ENCODE assay signal across 15 cellular contexts in genomic region chr1:87058343-87058649, GRCh38.
DNase-seq lines count a peak whose midpoint lies in the region; ATAC-seq and TF ChIP-seq lines count a peak whose summit lies in the region.
"Had no signal": no experiment of that assay in that cellular context is flagged by ENCODE, and none has a peak within 500 bp of the region (broad histone marks: within the 10 kb centered on the region; RNA-seq: fewer than 3 reads in every experiment).

No MANE protein-coding gene starts in this region.

- H3K14ac ChIP-seq in mesenchymal stem cell (ENCODE audit: low read length in 2 of 2): no peak overlapping the region

- peaks cover 11% of the 10 kb centered on the region for H3K9me3 Mint-ChIP-seq in Caco-2 (ENCODE audit: unreplicated experiment)
- H3K9me3 Mint-ChIP-seq: activated T-helper 1 cell treated with anti-CD3 and anti-CD28 coated beads, Interleukin-12 subunit alpha, Interleukin-12 subunit beta, Interleukin-2, Interleukin-4 antibody, amounts not matched to agents 30 ng/mL and 10 ng/mL and 1 ng/mL, durations not matched to agents 14 hours and 24 hours and 36 hours had no signal

- 80% methylated on average over 1 of the region's 1 CpG for WGBS in mesenchymal stem cell

- H3K4me1 Mint-ChIP-seq in Caco-2 (ENCODE audit: low read depth, unreplicated experiment): peaks cover 15% of the 10 kb centered on the region

- H2BK120ac ChIP-seq in mesenchymal stem cell (ENCODE audit: low read depth, low read length): no peak overlapping the region

- H3K18ac ChIP-seq in mesenchymal stem cell (ENCODE audit: low read depth in 1 of 2, low read length in 2 of 2): no peak overlapping the region

- H3K27ac ChIP-seq in left ventricle myocardium inferior (replicated peaks) (peak overlapping the region; percentile 37), mesenchymal stem cell (ENCODE audit: low read length, poor library complexity, severe bottlenecking) (no peak overlapping the region), uterus (peak overlapping the region; percentile 65 to 69)

- peaks cover 7% of the 10 kb centered on the region for H3K36me3 Mint-ChIP-seq in Caco-2 (ENCODE audit: insufficient read depth, unreplicated experiment)

- no peak overlapping the region for H2AK5ac ChIP-seq in mesenchymal stem cell (ENCODE audit: low read length, severe bottlenecking)

- H2BK5ac ChIP-seq in mesenchymal stem cell (ENCODE audit: low read depth, low read length, poor library complexity, severe bottlenecking): no peak overlapping the region

- ATAC-seq in Right ventricle myocardium superior (ENCODE audit: poor library complexity): no peak
- no peak for ATAC-seq in HG02798 (IDR thresholded peaks at IDR 0.05; ENCODE audit: poor library complexity, unreplicated experiment)

- H3K79me1 ChIP-seq in mesenchymal stem cell (replicated peaks; ENCODE audit: low read length, poor library complexity, severe bottlenecking): peaks cover 9% of the 10 kb centered on the region

- H3K4me3 Mint-ChIP-seq in Caco-2 (ENCODE audit: unreplicated experiment): no peak overlapping the region
- H3K4me3 Mint-ChIP-seq: activated T-helper 1 cell treated with anti-CD3 and anti-CD28 coated beads, Interleukin-12 subunit alpha, Interleukin-12 subunit beta, Interleukin-2, Interleukin-4 antibody, amounts not matched to agents 30 ng/mL and 10 ng/mL and 1 ng/mL, durations not matched to agents 14 hours and 24 hours and 36 hours had no signal

- no peak overlapping the region for H4K8ac ChIP-seq in mesenchymal stem cell (ENCODE audit: low read length)

- CTCF ChIA-PET in Caco-2 (lab: Charles Lee): no interaction called here

- TF ChIP-seq POLR2A in uterus (IDR thresholded peaks at IDR 0.05): no peak

- intact Hi-C loops in left ventricle myocardium inferior (cut with micrococcal nuclease) (no loop called here), Right ventricle myocardium superior (cut with DNase I) (no loop called here), uterus (cut with DNase I; ENCODE audit: low total_unique reads) (no loop called here), Caco-2 (cut with micrococcal nuclease; ENCODE audit: unreplicated experiment) (no loop called here)

- peaks cover 26% of the 10 kb centered on the region for H3K4me1 ChIP-seq in left ventricle myocardium inferior
- H3K4me1 ChIP-seq in mesenchymal stem cell (ENCODE audit: control insufficient read depth, insufficient read depth, low read depth, low read length): no peaks in the 10 kb centered on the region
- peaks cover 0 to 5% of the 10 kb centered on the region in 2 donors for H3K4me1 ChIP-seq in uterus
- no peaks in the 10 kb centered on the region for H3K4me1 ChIP-seq in Caco-2

- H3K27me3 ChIP-seq in left ventricle myocardium inferior (ENCODE audit: low read depth) (no peaks in the 10 kb centered on the region), mesenchymal stem cell (ENCODE audit: control insufficient read depth in 1 of 2, insufficient read depth in 1 of 2, low read length in 2 of 2) (no peaks in the 10 kb centered on the region), uterus (no peaks in the 10 kb centered on the region), Caco-2 (replicated peaks; ENCODE audit: control insufficient read depth, insufficient read depth, low read length) (no peaks in the 10 kb centered on the region)

- DNase-seq in left ventricle myocardium inferior (no peak), Right ventricle myocardium superior (no peak), RPMI7951 (ENCODE audit: low read depth) (peak; percentile 10), mesenchymal stem cell (no peak), uterus (no peak), Caco-2 (no peak), cerebellar nuclear complex (lab: John Stamatoyannopoulos, UW) (no peak)
- DNase-seq: activated CD4-positive, alpha-beta T cell treated with anti-CD3 and anti-CD28 coated beads, Interleukin-2, amount 50 U/mL, for 1 hour; amygdala; NCI-H1694 treated with DMSO at 0.1 percent for 48 hours; NCI-H774; stimulated activated CD4-positive, alpha-beta T cell treated with anti-CD3 and anti-CD28 coated beads, Interleukin-2, amount 100 ng/mL, for 48 hours; T1000 had no signal

- BruUV-seq in Caco-2 (replicated peaks; lab: Mats Ljungman, UMichigan): no TSS peak

- H3K36me3 ChIP-seq in left ventricle myocardium inferior (no peaks in the 10 kb centered on the region), mesenchymal stem cell (ENCODE audit: control insufficient read depth in 1 of 2, insufficient read depth in 2 of 2, low read depth in 1 of 2, low read length in 2 of 2) (no peaks in the 10 kb centered on the region), uterus (no peaks in the 10 kb centered on the region), Caco-2 (ENCODE audit: control insufficient read depth, insufficient read depth, low read length) (no peaks in the 10 kb centered on the region)

- H3K4me3 ChIP-seq in left ventricle myocardium inferior (peak overlapping the region; percentile 47), mesenchymal stem cell (ENCODE audit: insufficient read depth in 1 of 2, low read depth in 1 of 2, low read length in 2 of 2) (peak overlapping the region in 1 of 2 experiments; percentile 72), uterus (peak overlapping the region in 1 of 2 donors; percentile 36), Caco-2 (ENCODE audit: low read depth, low read length) (no peak overlapping the region)

- H3K23ac ChIP-seq in mesenchymal stem cell (ENCODE audit: low read length in 2 of 2): no peak overlapping the region

- no peak overlapping the region for H2BK12ac ChIP-seq in mesenchymal stem cell (ENCODE audit: low read length in 2 of 2)

- no peak overlapping the region for H3K27ac Mint-ChIP-seq in Caco-2 (ENCODE audit: unreplicated experiment)
- H3K27ac Mint-ChIP-seq: activated T-helper 1 cell treated with anti-CD3 and anti-CD28 coated beads, Interleukin-12 subunit alpha, Interleukin-12 subunit beta, Interleukin-2, Interleukin-4 antibody, amounts not matched to agents 30 ng/mL and 10 ng/mL and 1 ng/mL, durations not matched to agents 14 hours and 24 hours and 36 hours had no signal

- POLR2A ChIA-PET in Caco-2 (lab: Charles Lee): no interaction called here

- no peak for TF ChIP-seq CTCF in left ventricle myocardium inferior (IDR thresholded peaks at IDR 0.05; ENCODE audit: borderline replicate concordance)
- no peak for TF ChIP-seq CTCF in uterus (IDR thresholded peaks at IDR 0.05)
- TF ChIP-seq CTCF in Caco-2 (IDR thresholded peaks at IDR 0.05; ENCODE audit: insufficient read depth in 1 of 2, low read depth in 1 of 2, low read length in 1 of 2, severe bottlenecking in 1 of 2, unreplicated experiment in 1 of 2): no peak

- H2BK15ac ChIP-seq in mesenchymal stem cell (ENCODE audit: low read depth, poor library complexity, severe bottlenecking): no peak overlapping the region

- no peak overlapping the region for H3K4ac ChIP-seq in mesenchymal stem cell (ENCODE audit: low read depth in 1 of 2, low read length in 2 of 2)

- no peaks in the 10 kb centered on the region for H3K27me3 Mint-ChIP-seq in Caco-2 (ENCODE audit: insufficient read depth, unreplicated experiment)

- H3K9ac ChIP-seq in mesenchymal stem cell (ENCODE audit: low read length): peak overlapping the region; percentile 79

- H4K91ac ChIP-seq in mesenchymal stem cell (ENCODE audit: low read length): no peak overlapping the region

- H3K4me2 ChIP-seq in mesenchymal stem cell (ENCODE audit: low read length, poor library complexity, severe bottlenecking): no peak overlapping the region

- H2AFZ ChIP-seq in mesenchymal stem cell (ENCODE audit: low read depth, low read length): no peak overlapping the region

- peaks cover 5% of the 10 kb centered on the region for H3K9me3 ChIP-seq in left ventricle myocardium inferior (replicated peaks)
- peaks cover 6% of the 10 kb centered on the region for H3K9me3 ChIP-seq in mesenchymal stem cell (ENCODE audit: control insufficient read depth, low read length)
- H3K9me3 ChIP-seq in uterus: no peaks in the 10 kb centered on the region
- no peaks in the 10 kb centered on the region for H3K9me3 ChIP-seq in Caco-2
